ENCODE assay signal across 9 cellular contexts in the genomic region with DNA sequence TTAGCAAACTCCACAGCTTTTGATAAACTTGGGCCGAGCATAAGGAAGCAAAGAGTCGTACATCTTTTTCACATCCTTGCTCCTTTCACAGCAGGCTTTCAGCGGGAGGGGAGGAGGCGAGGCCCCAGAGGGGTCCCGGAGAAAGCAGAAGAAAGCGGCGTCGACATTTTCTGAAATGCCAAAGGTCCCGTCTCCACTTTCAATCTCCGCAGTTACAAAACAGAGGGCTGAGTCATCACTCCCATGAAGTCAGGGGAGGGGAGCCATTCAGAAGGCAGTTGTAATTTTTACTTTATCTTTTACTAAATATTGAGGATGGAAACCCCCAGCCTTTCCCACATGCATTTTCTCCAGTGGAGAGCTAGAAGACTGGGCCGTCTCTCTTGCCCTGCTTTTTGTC.
DNase-seq lines count a peak whose midpoint lies in the region; ATAC-seq, FAIRE-seq and TF ChIP-seq lines count a peak whose summit lies in the region.
"Had no signal": no experiment of that assay in that cellular context is flagged by ENCODE, and none has a peak within 500 bp of the region (broad histone marks: within the 10 kb centered on the region; RNA-seq: fewer than 3 reads in every experiment).

No MANE protein-coding gene starts in this region.

- in situ Hi-C loops in HepG2 (cut with HindIII; ENCODE audit: extremely low pct_ligation_motif_present, low pct_unique_long_range_greater_than_20kb): no loop called here

- peak; percentile 17 for DNase-seq in HTR-8/SVneo (ENCODE audit: insufficient read length, low spot score)
- no peak for DNase-seq in coronary artery (ENCODE audit: low spot score)
- no peak for DNase-seq in HepG2 (ENCODE audit: low spot score)
- no peak for DNase-seq in testis
- DNase-seq in NCI-H446 treated with DMSO at 0.1 percent for 48 hours (lab: John Stamatoyannopoulos, UW): no peak
- no peak for DNase-seq in NCI-H446 (lab: John Stamatoyannopoulos, UW)
- DNase-seq: stimulated activated CD4-positive, alpha-beta T cell treated with anti-CD3 and anti-CD28 coated beads, Interleukin-4, amount 100 ng/mL, for 24 hours had no signal

- intact Hi-C loops in HepG2 (cut with micrococcal nuclease; ENCODE audit: unreplicated experiment): no loop called here
- intact Hi-C loops in testis (cut with DNase I; ENCODE audit: low total_unique reads): no loop called here

- H3K4me1 ChIP-seq in HepG2 (ENCODE audit: insufficient read depth, low read length): peaks cover 4% of the 10 kb centered on the region; the same call in 1 of the 2 replicates
- peaks cover 10% of the 10 kb centered on the region for H3K4me1 ChIP-seq in testis

- H3K36me3 ChIP-seq in HepG2 (replicated peaks in 1 of 2; ENCODE audit: control insufficient read depth in 1 of 2, insufficient read depth in 2 of 2, low read length in 2 of 2) (no peaks in the 10 kb centered on the region), testis (ENCODE audit: low read depth, missing control alignments) (no peaks in the 10 kb centered on the region)

- H3K4me2 ChIP-seq in HepG2 (ENCODE audit: low read depth, low read length): peak overlapping the region; percentile 28; the same call in 1 of the 2 replicates

- POLR2A ChIA-PET in HepG2 (lab: Yijun Ruan, JAX): interaction anchor here (0.6 kb wide), 1 partner anchor 509 kb away, joined by 3 read pairs; no protein-coding TSS in a partner anchor

- H4K20me1 ChIP-seq in HepG2 (ENCODE audit: insufficient read depth, low read length): no peaks in the 10 kb centered on the region

- H3K27me3 ChIP-seq in HepG2 (ENCODE audit: control insufficient read depth in 1 of 2, insufficient read depth in 2 of 2, low read length in 2 of 2) (peaks cover 3 to 35% of the 10 kb centered on the region in 2 experiments; a peak in 4 of 5 replicates), testis (no peaks in the 10 kb centered on the region)

- no peak overlapping the region for H2AFZ ChIP-seq in HepG2 (ENCODE audit: low read length)

- no peak for FAIRE-seq in HTR-8/SVneo (lab: Jason Lieb, UNC)
- FAIRE-seq in HepG2 (lab: Jason Lieb, UNC): no peak

- 13% methylated on average over 10 of the region's 11 CpGs for WGBS in HepG2 (ENCODE audit: low lambda C conversion rate)
- WGBS in testis, 2 donors: 11 to 15% methylated on average over 11 of the region's 11 CpGs

- H3K9ac ChIP-seq in HepG2 (ENCODE audit: insufficient read depth, low read depth, low read length): no peak overlapping the region

- no peak for TF ChIP-seq CTCF in coronary artery (IDR thresholded peaks at IDR 0.05)
- TF ChIP-seq CTCF in HepG2 (CRISPR knock-in tag; IDR thresholded peaks at IDR 0.05): no peak
- no peak for TF ChIP-seq CTCF in testis (IDR thresholded peaks at IDR 0.05)

- TF ChIP-seq POLR2A in HepG2 (IDR thresholded peaks at IDR 0.05; ENCODE audit: insufficient read depth in 1 of 2, low read depth in 2 of 2, low read length in 2 of 2) (no peak), testis (IDR thresholded peaks at IDR 0.05) (no peak)

- TF ChIP-seq RAD21 in HepG2 (CRISPR knock-in tag; IDR thresholded peaks at IDR 0.05): no peak

- peaks cover 34% of the 10 kb centered on the region for H3K9me3 ChIP-seq in HepG2 (ENCODE audit: low read length)
- no peaks in the 10 kb centered on the region for H3K9me3 ChIP-seq in testis

- H3K27ac ChIP-seq in coronary artery (peak overlapping the region; percentile 12 to 76), HepG2 (ENCODE audit: extremely low read length, insufficient read depth, low read length) (no peak overlapping the region), testis (peak overlapping the region; percentile 60 to 65)

- no peaks in the 10 kb centered on the region for H3K79me2 ChIP-seq in HepG2 (ENCODE audit: insufficient read depth, low read length)

- peak overlapping the region; percentile 54 for H3K4me3 ChIP-seq in coronary artery
- H3K4me3 ChIP-seq in HepG2 (replicated peaks in 1 of 3; ENCODE audit: insufficient read depth in 1 of 3, low read depth in 2 of 3, low read length in 3 of 3): no peak overlapping the region
- no peak overlapping the region for H3K4me3 ChIP-seq in testis

- ATAC-seq in HepG2 (peak; percentile 20; the same call in 1 of the 3 replicates), GM21576 (IDR thresholded peaks at IDR 0.05; ENCODE audit: unreplicated experiment) (no peak), GM21390 (IDR thresholded peaks at IDR 0.05; ENCODE audit: unreplicated experiment) (no peak)

- CTCF ChIA-PET in HepG2 (lab: Yijun Ruan, JAX; ENCODE audit: low intra/inter-chr PET ratio, low total read pairs): no interaction called here

- no TSS peak for BruUV-seq in HepG2 (replicated peaks; lab: Mats Ljungman, UMichigan)

- TF ChIP-seq EP300 in HepG2 (IDR thresholded peaks at IDR 0.05; ENCODE audit: low read depth in 2 of 2, low read length in 2 of 2) (no peak), HepG2 (CRISPR knock-in tag; IDR thresholded peaks at IDR 0.05; ENCODE audit: borderline replicate concordance) (no peak)

TF ChIP-seq in HepG2, 621 proteins besides CTCF, POLR2A, EP300 and RAD21:
- TF ChIP-seq ZNF235 (CRISPR knock-in tag; IDR thresholded peaks at IDR 0.05; ENCODE audit: borderline replicate concordance) (no peak), ZNF501 (CRISPR knock-in tag; IDR thresholded peaks at IDR 0.05) (no peak), HNRNPK (IDR thresholded peaks at IDR 0.05; ENCODE audit: low read depth, low read length, poor library complexity, severe bottlenecking) (no peak), MAFK (conservative IDR thresholded peaks at IDR 0.05 in 1 of 2, IDR thresholded peaks at IDR 0.05 in 1 of 2; ENCODE audit: low read length in 2 of 2) (peak in 1 of 2 experiments; percentile 12; a peak in 1 of 4 replicates), FOSL2 (CRISPR knock-in tag; IDR thresholded peaks at IDR 0.05) (peak; percentile 89), ZNF800 (CRISPR knock-in tag; IDR thresholded peaks at IDR 0.05) (no peak)
- TF ChIP-seq, protein P1, sequence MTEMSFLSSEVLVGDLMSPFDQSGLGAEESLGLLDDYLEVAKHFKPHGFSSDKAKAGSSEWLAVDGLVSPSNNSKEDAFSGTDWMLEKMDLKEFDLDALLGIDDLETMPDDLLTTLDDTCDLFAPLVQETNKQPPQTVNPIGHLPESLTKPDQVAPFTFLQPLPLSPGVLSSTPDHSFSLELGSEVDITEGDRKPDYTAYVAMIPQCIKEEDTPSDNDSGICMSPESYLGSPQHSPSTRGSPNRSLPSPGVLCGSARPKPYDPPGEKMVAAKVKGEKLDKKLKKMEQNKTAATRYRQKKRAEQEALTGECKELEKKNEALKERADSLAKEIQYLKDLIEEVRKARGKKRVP (CRISPR knock-in tag; IDR thresholded peaks at IDR 0.05): no peak
